28 cellular contexts compared by ENCODE assay signal in genomic region chr13:24130134-24130792, GRCh38. TPM values are rescaled to one million over a fixed set of nuclear protein-coding genes. Genes with fewer than 3 reads are reported as not detected.
DNase-seq lines count a peak whose midpoint lies in the region; ATAC-seq and TF ChIP-seq lines count a peak whose summit lies in the region.
"Had no signal": no experiment of that assay in that cellular context is flagged by ENCODE, and none has a peak within 500 bp of the region (broad histone marks: within the 10 kb centered on the region; RNA-seq: fewer than 3 reads in every experiment).

No MANE protein-coding gene starts in this region.

- no peak for TF ChIP-seq CTCF in VCaP (conservative IDR thresholded peaks at IDR 0.05)
- TF ChIP-seq CTCF in progenitor cell of endocrine pancreas (IDR thresholded peaks at IDR 0.05; ENCODE audit: unreplicated experiment): no peak

- H3K36me3 Mint-ChIP-seq in immature natural killer cell: peaks cover 0 to 4% (median 4%) of the 10 kb centered on the region in 3 donors
- H3K36me3 Mint-ChIP-seq in progenitor cell of endocrine pancreas (ENCODE audit: insufficient read depth): peaks cover 3% of the 10 kb centered on the region

- no peak for ATAC-seq in HG02884 (IDR thresholded peaks at IDR 0.05; ENCODE audit: unreplicated experiment)
- ATAC-seq: lower lobe of right lung, SK-N-SH treated with all-trans-retinoic acid at 6 μM for 48 hours, WTC11 had no signal

- DNase-seq in NOMO-1 treated with DMSO at 0.1 percent for 48 hours (lab: John Stamatoyannopoulos, UW; ENCODE audit: unreplicated experiment): peak; percentile 7
- no peak for DNase-seq in NOMO-1 treated with dmso at 0.1 percent for 144 hours (lab: John Stamatoyannopoulos, UW; ENCODE audit: unreplicated experiment)
- peak in 2 of 3 donors; percentile 4 to 23 for DNase-seq in immature natural killer cell
- DNase-seq in progenitor cell of endocrine pancreas (ENCODE audit: low spot score, unreplicated experiment): no peak
- DNase-seq in SIG-M5 (lab: John Stamatoyannopoulos, UW): no peak
- DNase-seq in stimulated activated CD4-positive, alpha-beta T cell treated with anti-CD3 and anti-CD28 coated beads, Interleukin-12 subunit alpha, Interleukin-12 subunit beta, amount 100 ng/mL, for 4 hours: no peak
- DNase-seq: 8988T; activated naive CD4-positive, alpha-beta T cell; amygdala; COR-L47; DMS79; dorsolateral prefrontal cortex; HCEC 1CT; lower lobe of right lung; NCI-H1092; NCI-H2081; NCI-H446 treated with DMSO at 0.1 percent for 48 hours; NK-92 treated with Interleukin-12 subunit alpha and Interleukin-12 subunit beta, amount 100 ng/mL, for 24 hours; occipital lobe; RPMI8226; stomach; trophoblast cell had no signal

- H3K27ac ChIP-seq in VCaP: peak overlapping the region; percentile 37
- H3K27ac ChIP-seq: epithelial cell of prostate, lower lobe of right lung, stomach had no signal

- H3K27me3 Mint-ChIP-seq in immature natural killer cell (ENCODE audit: low read depth in 3 of 3): peaks cover 0 to 15% (median 6%) of the 10 kb centered on the region in 3 donors
- peaks cover 16% of the 10 kb centered on the region for H3K27me3 Mint-ChIP-seq in progenitor cell of endocrine pancreas

- H3K4me3 Mint-ChIP-seq in immature natural killer cell (peak overlapping the region in 2 of 5 donors; percentile 61 to 63), progenitor cell of endocrine pancreas (ENCODE audit: low read depth) (no peak overlapping the region)
- H3K4me3 Mint-ChIP-seq: B cell, WTC11 had no signal

- H3K27ac Mint-ChIP-seq in immature natural killer cell: peak overlapping the region in 1 of 6 donors; percentile 31
- peak overlapping the region; percentile 0 for H3K27ac Mint-ChIP-seq in progenitor cell of endocrine pancreas
- H3K27ac Mint-ChIP-seq: B cell, WTC11 had no signal

- H3K4me1 Mint-ChIP-seq in immature natural killer cell: peaks cover 3 to 12% of the 10 kb centered on the region in 2 donors
- peaks cover 26% of the 10 kb centered on the region for H3K4me1 Mint-ChIP-seq in progenitor cell of endocrine pancreas (ENCODE audit: low read depth)

- H3K9me3 Mint-ChIP-seq in immature natural killer cell (peaks cover 0 to 13% (median 3%) of the 10 kb centered on the region in 6 donors), progenitor cell of endocrine pancreas (ENCODE audit: low read depth) (peaks cover 10% of the 10 kb centered on the region)

RNA-seq across cellular contexts. Expression of gene SPATA13, which starts 30.3 kb away (rescaled TPM):
- polyA plus RNA-seq in immature natural killer cell: 100 to 1,000 TPM in 1 of 3 donors, 10 to 100 TPM in 2; 19.0 to 112 (median 65.6) TPM
- total RNA-seq in progenitor cell of endocrine pancreas: 32.5 and 35.8 TPM in 2 replicates

Comparison
In these comparisons a context has a peak if more than half of its experiments do, and no peak if none do; other contexts are left out.
1. DNase-seq: peak in NOMO-1 treated with DMSO at 0.1 percent for 48 hours (single experiment) and immature natural killer cell (2 of 3); none in NOMO-1 treated with dmso at 0.1 percent for 144 hours (single experiment), progenitor cell of endocrine pancreas (single experiment), SIG-M5 (single experiment) and stimulated activated CD4-positive, alpha-beta T cell treated with anti-CD3 and anti-CD28 coated beads, Interleukin-12 subunit alpha, Interleukin-12 subunit beta, amount 100 ng/mL, for 4 hours (single experiment).